In the genomic region with DNA sequence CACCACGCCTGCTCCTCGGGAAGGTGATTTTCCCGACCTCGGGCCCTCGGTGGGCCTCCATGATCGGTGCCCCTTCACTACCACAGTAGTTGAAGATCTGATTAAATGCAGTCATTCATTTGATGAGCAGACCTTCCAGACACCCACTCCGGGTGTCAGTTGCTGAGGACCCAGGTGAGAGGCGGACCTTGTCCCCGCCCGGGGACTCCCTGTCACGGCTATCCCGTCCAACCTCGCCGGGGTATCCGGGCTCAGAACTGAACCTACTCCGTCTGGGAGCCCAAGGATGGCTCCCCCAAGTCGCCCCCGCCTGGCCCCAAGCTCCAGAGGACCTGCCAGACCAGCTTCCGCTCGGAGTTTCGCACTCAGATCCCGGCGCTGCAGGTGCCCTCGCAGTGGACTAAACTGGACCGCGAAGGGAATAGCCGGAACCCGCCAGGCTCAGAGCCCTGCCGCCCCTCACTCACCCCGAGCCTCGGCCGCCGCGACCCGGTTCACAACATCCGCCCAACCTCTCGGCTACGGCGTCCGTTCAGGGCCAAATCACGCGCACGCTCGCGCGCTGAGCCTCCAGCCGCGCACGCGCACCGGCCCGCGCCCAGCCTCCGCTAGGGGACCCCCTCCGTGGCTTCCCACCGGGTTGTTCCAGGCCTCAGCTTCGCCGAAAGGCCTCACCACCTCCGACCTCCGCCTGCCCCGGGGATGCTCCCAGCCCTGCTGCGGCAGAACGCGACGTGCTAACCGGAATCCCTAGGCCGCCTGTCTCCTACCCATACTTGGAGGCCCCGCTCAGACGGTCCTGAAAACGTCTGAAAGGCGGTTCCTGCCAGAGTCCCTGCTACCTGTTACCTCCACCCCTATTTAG, we compare ENCODE assay signal across 1 cellular context.
TF ChIP-seq lines count a peak whose summit lies in the region.

No MANE protein-coding gene starts in this region.

TF ChIP-seq in K562, 482 proteins besides CTCF, POLR2A, EP300 and RAD21 (continued from another document and continues in another):
- TF ChIP-seq, protein P1, sequence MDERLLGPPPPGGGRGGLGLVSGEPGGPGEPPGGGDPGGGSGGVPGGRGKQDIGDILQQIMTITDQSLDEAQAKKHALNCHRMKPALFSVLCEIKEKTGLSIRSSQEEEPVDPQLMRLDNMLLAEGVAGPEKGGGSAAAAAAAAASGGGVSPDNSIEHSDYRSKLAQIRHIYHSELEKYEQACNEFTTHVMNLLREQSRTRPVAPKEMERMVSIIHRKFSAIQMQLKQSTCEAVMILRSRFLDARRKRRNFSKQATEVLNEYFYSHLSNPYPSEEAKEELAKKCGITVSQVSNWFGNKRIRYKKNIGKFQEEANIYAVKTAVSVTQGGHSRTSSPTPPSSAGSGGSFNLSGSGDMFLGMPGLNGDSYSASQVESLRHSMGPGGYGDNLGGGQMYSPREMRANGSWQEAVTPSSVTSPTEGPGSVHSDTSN (CRISPR knock-in tag; IDR thresholded peaks at IDR 0.05; ENCODE audit: low read depth), result no peak
- TF ChIP-seq, protein P1 (tag; conservative IDR thresholded peaks at IDR 0.05; ENCODE audit: low read depth), result no peak
- TF ChIP-seq PHF21A (IDR thresholded peaks at IDR 0.05; ENCODE audit: borderline replicate concordance, low read depth) (peak; percentile 83; the same call in 1 of the 2 replicates), NBN (IDR thresholded peaks at IDR 0.05; ENCODE audit: low read depth) (0 out of 2 replicates have a peak, but pooled peaks have one; percentile 40), GATAD2B (IDR thresholded peaks at IDR 0.05; ENCODE audit: borderline replicate concordance) (no peak), TBL1XR1 (IDR thresholded peaks at IDR 0.05; ENCODE audit: low read length in 2 of 2) (peak; percentile 87 to 88), CBFB (CRISPR knock-in tag; IDR thresholded peaks at IDR 0.05) (no peak; the same call in 1 of the 2 replicates), KAT2B (IDR thresholded peaks at IDR 0.05; ENCODE audit: low read depth, low read length) (peak; percentile 91), ZNF316 (IDR thresholded peaks at IDR 0.05) (no peak), THRAP3 (IDR thresholded peaks at IDR 0.05; ENCODE audit: borderline replicate concordance) (no peak), ZNF165 (CRISPR knock-in tag; IDR thresholded peaks at IDR 0.05; ENCODE audit: borderline replicate concordance) (peak; percentile 92), KDM1A (IDR thresholded peaks at IDR 0.05) (no peak), HMG20B (CRISPR knock-in tag; IDR thresholded peaks at IDR 0.05) (no peak), MAFG (tag; conservative IDR thresholded peaks at IDR 0.05) (no peak), NCOA6 (IDR thresholded peaks at IDR 0.05) (no peak), HDAC6 (IDR thresholded peaks at IDR 0.05; ENCODE audit: low read depth, low read length) (peak; percentile 96; the same call in 1 of the 2 replicates), FUS (optimal IDR thresholded peaks at IDR 0.05; ENCODE audit: low read depth, low read length) (peak; percentile 93), MBD2 (IDR thresholded peaks at IDR 0.05; ENCODE audit: borderline replicate concordance, low read depth) (no peak), ZNF174 (CRISPR knock-in tag; IDR thresholded peaks at IDR 0.05) (no peak), ATF1 (CRISPR knock-in tag; IDR thresholded peaks at IDR 0.05) (no peak), ATF1 (tag; IDR thresholded peaks at IDR 0.05) (peak; percentile 75), COPS2 (conservative IDR thresholded peaks at IDR 0.05) (no peak), SMAD1 (IDR thresholded peaks at IDR 0.05; ENCODE audit: low read depth, low read length, partially characterized antibody) (peak; percentile 73), ESRRA (IDR thresholded peaks at IDR 0.05; ENCODE audit: borderline replicate concordance, low read depth) (peak; percentile 87), ZNF766 (CRISPR knock-in tag; conservative IDR thresholded peaks at IDR 0.05) (no peak), ZBTB7A (IDR thresholded peaks at IDR 0.05; ENCODE audit: borderline replicate concordance, control insufficient read depth, low read depth, low read length) (peak; percentile 99), TEAD2 (tag; IDR thresholded peaks at IDR 0.05) (no peak), SMARCA4 (IDR thresholded peaks at IDR 0.05) (no peak), SP2 (IDR thresholded peaks at IDR 0.05; ENCODE audit: extremely low read depth, low read depth, low read length, poor library complexity, severe bottlenecking) (peak; percentile 7), ZSCAN32 (CRISPR knock-in tag; IDR thresholded peaks at IDR 0.05) (peak; percentile 49; the same call in 1 of the 2 replicates), CCAR2 (IDR thresholded peaks at IDR 0.05; ENCODE audit: low read depth, low read length) (no peak; the same call in 1 of the 2 replicates), ARID1B (IDR thresholded peaks at IDR 0.05) (no peak)
- TF ChIP-seq, protein P2, sequence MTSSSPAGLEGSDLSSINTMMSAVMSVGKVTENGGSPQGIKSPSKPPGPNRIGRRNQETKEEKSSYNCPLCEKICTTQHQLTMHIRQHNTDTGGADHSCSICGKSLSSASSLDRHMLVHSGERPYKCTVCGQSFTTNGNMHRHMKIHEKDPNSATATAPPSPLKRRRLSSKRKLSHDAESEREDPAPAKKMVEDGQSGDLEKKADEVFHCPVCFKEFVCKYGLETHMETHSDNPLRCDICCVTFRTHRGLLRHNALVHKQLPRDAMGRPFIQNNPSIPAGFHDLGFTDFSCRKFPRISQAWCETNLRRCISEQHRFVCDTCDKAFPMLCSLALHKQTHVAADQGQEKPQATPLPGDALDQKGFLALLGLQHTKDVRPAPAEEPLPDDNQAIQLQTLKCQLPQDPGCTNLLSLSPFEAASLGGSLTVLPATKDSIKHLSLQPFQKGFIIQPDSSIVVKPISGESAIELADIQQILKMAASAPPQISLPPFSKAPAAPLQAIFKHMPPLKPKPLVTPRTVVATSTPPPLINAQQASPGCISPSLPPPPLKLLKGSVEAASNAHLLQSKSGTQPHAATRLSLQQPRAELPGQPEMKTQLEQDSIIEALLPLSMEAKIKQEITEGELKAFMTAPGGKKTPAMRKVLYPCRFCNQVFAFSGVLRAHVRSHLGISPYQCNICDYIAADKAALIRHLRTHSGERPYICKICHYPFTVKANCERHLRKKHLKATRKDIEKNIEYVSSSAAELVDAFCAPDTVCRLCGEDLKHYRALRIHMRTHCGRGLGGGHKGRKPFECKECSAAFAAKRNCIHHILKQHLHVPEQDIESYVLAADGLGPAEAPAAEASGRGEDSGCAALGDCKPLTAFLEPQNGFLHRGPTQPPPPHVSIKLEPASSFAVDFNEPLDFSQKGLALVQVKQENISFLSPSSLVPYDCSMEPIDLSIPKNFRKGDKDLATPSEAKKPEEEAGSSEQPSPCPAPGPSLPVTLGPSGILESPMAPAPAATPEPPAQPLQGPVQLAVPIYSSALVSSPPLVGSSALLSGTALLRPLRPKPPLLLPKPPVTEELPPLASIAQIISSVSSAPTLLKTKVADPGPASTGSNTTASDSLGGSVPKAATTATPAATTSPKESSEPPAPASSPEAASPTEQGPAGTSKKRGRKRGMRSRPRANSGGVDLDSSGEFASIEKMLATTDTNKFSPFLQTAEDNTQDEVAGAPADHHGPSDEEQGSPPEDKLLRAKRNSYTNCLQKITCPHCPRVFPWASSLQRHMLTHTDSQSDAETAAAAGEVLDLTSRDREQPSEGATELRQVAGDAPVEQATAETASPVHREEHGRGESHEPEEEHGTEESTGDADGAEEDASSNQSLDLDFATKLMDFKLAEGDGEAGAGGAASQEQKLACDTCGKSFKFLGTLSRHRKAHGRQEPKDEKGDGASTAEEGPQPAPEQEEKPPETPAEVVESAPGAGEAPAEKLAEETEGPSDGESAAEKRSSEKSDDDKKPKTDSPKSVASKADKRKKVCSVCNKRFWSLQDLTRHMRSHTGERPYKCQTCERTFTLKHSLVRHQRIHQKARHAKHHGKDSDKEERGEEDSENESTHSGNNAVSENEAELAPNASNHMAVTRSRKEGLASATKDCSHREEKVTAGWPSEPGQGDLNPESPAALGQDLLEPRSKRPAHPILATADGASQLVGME (CRISPR knock-in tag; IDR thresholded peaks at IDR 0.05), result peak; percentile 98
- TF ChIP-seq, protein P3, sequence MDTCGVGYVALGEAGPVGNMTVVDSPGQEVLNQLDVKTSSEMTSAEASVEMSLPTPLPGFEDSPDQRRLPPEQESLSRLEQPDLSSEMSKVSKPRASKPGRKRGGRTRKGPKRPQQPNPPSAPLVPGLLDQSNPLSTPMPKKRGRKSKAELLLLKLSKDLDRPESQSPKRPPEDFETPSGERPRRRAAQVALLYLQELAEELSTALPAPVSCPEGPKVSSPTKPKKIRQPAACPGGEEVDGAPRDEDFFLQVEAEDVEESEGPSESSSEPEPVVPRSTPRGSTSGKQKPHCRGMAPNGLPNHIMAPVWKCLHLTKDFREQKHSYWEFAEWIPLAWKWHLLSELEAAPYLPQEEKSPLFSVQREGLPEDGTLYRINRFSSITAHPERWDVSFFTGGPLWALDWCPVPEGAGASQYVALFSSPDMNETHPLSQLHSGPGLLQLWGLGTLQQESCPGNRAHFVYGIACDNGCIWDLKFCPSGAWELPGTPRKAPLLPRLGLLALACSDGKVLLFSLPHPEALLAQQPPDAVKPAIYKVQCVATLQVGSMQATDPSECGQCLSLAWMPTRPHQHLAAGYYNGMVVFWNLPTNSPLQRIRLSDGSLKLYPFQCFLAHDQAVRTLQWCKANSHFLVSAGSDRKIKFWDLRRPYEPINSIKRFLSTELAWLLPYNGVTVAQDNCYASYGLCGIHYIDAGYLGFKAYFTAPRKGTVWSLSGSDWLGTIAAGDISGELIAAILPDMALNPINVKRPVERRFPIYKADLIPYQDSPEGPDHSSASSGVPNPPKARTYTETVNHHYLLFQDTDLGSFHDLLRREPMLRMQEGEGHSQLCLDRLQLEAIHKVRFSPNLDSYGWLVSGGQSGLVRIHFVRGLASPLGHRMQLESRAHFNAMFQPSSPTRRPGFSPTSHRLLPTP (IDR thresholded peaks at IDR 0.05; ENCODE audit: borderline replicate concordance, extremely low read depth, insufficient read length), result no peak
- TF ChIP-seq, protein P4, sequence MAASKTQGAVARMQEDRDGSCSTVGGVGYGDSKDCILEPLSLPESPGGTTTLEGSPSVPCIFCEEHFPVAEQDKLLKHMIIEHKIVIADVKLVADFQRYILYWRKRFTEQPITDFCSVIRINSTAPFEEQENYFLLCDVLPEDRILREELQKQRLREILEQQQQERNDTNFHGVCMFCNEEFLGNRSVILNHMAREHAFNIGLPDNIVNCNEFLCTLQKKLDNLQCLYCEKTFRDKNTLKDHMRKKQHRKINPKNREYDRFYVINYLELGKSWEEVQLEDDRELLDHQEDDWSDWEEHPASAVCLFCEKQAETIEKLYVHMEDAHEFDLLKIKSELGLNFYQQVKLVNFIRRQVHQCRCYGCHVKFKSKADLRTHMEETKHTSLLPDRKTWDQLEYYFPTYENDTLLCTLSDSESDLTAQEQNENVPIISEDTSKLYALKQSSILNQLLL (CRISPR knock-in tag; IDR thresholded peaks at IDR 0.05; ENCODE audit: borderline replicate concordance), result no peak
- TF ChIP-seq, protein P5, sequence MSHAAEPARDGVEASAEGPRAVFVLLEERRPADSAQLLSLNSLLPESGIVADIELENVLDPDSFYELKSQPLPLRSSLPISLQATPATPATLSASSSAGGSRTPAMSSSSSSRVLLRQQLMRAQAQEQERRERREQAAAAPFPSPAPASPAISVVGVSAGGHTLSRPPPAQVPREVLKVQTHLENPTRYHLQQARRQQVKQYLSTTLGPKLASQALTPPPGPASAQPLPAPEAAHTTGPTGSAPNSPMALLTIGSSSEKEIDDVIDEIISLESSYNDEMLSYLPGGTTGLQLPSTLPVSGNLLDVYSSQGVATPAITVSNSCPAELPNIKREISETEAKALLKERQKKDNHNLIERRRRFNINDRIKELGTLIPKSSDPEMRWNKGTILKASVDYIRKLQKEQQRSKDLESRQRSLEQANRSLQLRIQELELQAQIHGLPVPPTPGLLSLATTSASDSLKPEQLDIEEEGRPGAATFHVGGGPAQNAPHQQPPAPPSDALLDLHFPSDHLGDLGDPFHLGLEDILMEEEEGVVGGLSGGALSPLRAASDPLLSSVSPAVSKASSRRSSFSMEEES (CRISPR knock-in tag; IDR thresholded peaks at IDR 0.05), result peak; percentile 26
- TF ChIP-seq, protein P6, sequence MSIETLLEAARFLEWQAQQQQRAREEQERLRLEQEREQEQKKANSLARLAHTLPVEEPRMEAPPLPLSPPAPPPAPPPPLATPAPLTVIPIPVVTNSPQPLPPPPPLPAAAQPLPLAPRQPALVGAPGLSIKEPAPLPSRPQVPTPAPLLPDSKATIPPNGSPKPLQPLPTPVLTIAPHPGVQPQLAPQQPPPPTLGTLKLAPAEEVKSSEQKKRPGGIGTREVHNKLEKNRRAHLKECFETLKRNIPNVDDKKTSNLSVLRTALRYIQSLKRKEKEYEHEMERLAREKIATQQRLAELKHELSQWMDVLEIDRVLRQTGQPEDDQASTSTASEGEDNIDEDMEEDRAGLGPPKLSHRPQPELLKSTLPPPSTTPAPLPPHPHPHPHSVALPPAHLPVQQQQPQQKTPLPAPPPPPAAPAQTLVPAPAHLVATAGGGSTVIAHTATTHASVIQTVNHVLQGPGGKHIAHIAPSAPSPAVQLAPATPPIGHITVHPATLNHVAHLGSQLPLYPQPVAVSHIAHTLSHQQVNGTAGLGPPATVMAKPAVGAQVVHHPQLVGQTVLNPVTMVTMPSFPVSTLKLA (conservative IDR thresholded peaks at IDR 0.05), result no peak
- TF ChIP-seq, protein P7, sequence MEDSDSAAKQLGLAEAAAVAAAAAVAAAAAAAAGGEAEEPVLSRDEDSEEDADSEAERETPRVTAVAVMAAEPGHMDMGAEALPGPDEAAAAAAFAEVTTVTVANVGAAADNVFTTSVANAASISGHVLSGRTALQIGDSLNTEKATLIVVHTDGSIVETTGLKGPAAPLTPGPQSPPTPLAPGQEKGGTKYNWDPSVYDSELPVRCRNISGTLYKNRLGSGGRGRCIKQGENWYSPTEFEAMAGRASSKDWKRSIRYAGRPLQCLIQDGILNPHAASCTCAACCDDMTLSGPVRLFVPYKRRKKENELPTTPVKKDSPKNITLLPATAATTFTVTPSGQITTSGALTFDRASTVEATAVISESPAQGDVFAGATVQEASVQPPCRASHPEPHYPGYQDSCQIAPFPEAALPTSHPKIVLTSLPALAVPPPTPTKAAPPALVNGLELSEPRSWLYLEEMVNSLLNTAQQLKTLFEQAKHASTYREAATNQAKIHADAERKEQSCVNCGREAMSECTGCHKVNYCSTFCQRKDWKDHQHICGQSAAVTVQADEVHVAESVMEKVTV (CRISPR knock-in tag; IDR thresholded peaks at IDR 0.05), result 0 out of 2 replicates have a peak, but pooled peaks have one; percentile 45
- TF ChIP-seq, protein P8, sequence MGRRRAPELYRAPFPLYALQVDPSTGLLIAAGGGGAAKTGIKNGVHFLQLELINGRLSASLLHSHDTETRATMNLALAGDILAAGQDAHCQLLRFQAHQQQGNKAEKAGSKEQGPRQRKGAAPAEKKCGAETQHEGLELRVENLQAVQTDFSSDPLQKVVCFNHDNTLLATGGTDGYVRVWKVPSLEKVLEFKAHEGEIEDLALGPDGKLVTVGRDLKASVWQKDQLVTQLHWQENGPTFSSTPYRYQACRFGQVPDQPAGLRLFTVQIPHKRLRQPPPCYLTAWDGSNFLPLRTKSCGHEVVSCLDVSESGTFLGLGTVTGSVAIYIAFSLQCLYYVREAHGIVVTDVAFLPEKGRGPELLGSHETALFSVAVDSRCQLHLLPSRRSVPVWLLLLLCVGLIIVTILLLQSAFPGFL (CRISPR knock-in tag; IDR thresholded peaks at IDR 0.05), result peak; percentile 100
